ENCODE assay signal across 8 cellular contexts in genomic region chr18:62877448-62878221, GRCh38.
DNase-seq lines count a peak whose midpoint lies in the region; ATAC-seq and TF ChIP-seq lines count a peak whose summit lies in the region.

No MANE protein-coding gene starts in this region.

- H3K4me3 Mint-ChIP-seq in HFFc6, result peak overlapping the region; percentile 23

- H3K9me3 Mint-ChIP-seq in HFFc6, result no peaks in the 10 kb centered on the region

- DNase-seq in A172 (ENCODE audit: low spot score) (peak; percentile 74), HFFc6 (no peak), astrocyte of the hippocampus (ENCODE audit: low read depth, low spot score) (peak; percentile 73), testis (no peak), NOMO-1 (lab: John Stamatoyannopoulos, UW; ENCODE audit: unreplicated experiment in 2 of 2) (no peak)

- H3K36me3 Mint-ChIP-seq in HFFc6 (ENCODE audit: low read depth), result no peaks in the 10 kb centered on the region

- H3K27ac Mint-ChIP-seq in HFFc6, result no peak overlapping the region

- no peaks in the 10 kb centered on the region for H3K9me3 ChIP-seq in iPS-18a (ENCODE audit: control insufficient read depth, low read depth, low read length)
- H3K9me3 ChIP-seq in testis, result no peaks in the 10 kb centered on the region

- ATAC-seq in GM19463 (IDR thresholded peaks at IDR 0.05; ENCODE audit: unreplicated experiment) (no peak), esophagus mucosa (no peak)

- H3K4me3 ChIP-seq in iPS-18a (ENCODE audit: low read length) (peak overlapping the region; percentile 28), testis (no peak overlapping the region)

- peaks cover 57% of the 10 kb centered on the region for H3K4me1 ChIP-seq in iPS-18a (ENCODE audit: control insufficient read depth, low read depth, low read length)
- H3K4me1 ChIP-seq in testis, result peaks cover 10% of the 10 kb centered on the region

- intact Hi-C loops in testis (cut with DNase I; ENCODE audit: low total_unique reads), result no loop called here

- H3K27me3 Mint-ChIP-seq in HFFc6 (ENCODE audit: insufficient read depth), result peaks cover 3% of the 10 kb centered on the region; the same call in 1 of the 2 replicates

- H3K27ac ChIP-seq in iPS-18a (ENCODE audit: low read length) (peak overlapping the region; percentile 22), testis (peak overlapping the region in 1 of 2 donors; percentile 37)

- H3K27me3 ChIP-seq in iPS-18a (ENCODE audit: control insufficient read depth, insufficient read depth, low read length) (no peaks in the 10 kb centered on the region), testis (no peaks in the 10 kb centered on the region)

- H3K9ac ChIP-seq in iPS-18a (ENCODE audit: low read length), result peak overlapping the region; percentile 1

- no peaks in the 10 kb centered on the region for H3K36me3 ChIP-seq in iPS-18a (ENCODE audit: control insufficient read depth, low read depth, low read length)
- H3K36me3 ChIP-seq in testis (ENCODE audit: low read depth, missing control alignments), result no peaks in the 10 kb centered on the region

- TF ChIP-seq CTCF in HFFc6 (IDR thresholded peaks at IDR 0.05) (no peak), testis (IDR thresholded peaks at IDR 0.05) (no peak)

- peaks cover 53% of the 10 kb centered on the region for H3K4me1 Mint-ChIP-seq in HFFc6 (ENCODE audit: low read depth)

- 38 to 55% methylated on average over 5 of the region's 5 CpGs for WGBS in testis, 2 donors

- TF ChIP-seq POLR2A in testis (IDR thresholded peaks at IDR 0.05), result no peak

Comparison
In these comparisons a context has a peak if more than half of its experiments do, and no peak if none do; other contexts are left out.
1. DNase-seq: peak in A172 (single experiment) and astrocyte of the hippocampus (single experiment); none in HFFc6 (single experiment), testis (single experiment) and NOMO-1 (0 of 2).